ENCODE assay signal across 1 cellular context in the genomic region with DNA sequence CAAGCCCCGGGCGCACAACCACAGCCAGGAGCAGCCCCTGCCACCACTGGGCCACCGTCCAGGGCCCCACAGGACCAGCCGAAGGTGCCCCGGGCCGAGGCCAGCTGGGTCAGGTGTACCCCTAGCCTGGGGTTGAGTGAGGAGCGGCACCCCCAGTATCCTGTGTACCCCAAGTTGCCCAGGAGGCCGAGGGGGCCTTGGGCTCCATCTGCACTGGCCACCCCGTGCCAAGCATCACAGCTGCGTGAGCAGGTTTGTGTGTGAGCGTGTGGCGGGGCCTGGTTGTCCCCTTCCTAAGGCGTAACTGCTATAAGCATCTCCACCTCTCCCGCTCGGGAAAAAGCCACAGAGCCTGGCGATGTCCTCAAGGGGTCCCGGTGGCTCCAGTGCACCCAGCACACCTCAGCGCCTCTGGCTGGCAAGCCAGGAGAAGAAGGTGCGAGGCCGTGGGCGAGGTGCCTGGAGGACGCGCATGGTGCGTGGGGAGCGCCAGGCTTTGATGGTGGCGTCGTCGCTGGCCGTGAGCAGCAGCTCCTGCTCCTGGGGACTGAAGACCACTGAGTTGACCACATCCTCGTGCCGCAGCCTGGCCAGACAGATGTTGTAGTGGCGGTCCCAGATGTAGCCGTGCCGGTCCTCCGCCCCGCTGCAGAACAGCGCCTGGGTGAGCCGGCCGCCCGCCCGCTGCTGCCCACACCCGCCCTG.
TF ChIP-seq lines count a peak whose summit lies in the region.

No MANE protein-coding gene starts in this region.

TF ChIP-seq in A549, 52 proteins besides CTCF, POLR2A, EP300 and RAD21:
- TF ChIP-seq, protein P1, sequence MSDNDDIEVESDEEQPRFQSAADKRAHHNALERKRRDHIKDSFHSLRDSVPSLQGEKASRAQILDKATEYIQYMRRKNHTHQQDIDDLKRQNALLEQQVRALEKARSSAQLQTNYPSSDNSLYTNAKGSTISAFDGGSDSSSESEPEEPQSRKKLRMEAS (IDR thresholded peaks at IDR 0.05), result 0 out of 2 replicates have a peak, but pooled peaks have one; percentile 18
- TF ChIP-seq GATA3 (IDR thresholded peaks at IDR 0.05; ENCODE audit: borderline replicate concordance), result no peak
